ENCODE assay signal across 24 cellular contexts in the genomic region with DNA sequence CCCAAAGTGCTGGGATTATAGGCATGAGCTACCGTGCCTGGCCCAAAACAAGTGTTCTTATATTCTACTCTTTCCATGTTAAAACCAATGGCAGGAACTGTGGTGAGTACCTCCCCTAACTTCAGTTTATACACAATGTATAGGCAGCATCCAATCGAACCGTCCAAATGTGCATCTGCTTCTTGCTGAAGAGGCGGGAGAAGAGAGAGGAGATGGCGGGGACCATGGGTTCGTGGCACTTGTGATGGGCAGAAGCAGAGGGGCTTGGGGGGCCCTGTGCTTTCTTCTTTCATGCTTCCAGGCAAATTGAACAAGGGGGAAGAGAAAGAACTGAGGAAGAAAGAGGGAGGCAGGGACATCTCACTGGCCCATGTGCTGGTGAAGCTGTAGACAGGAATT. TPM values are rescaled to one million over a fixed set of nuclear protein-coding genes. Genes with fewer than 3 reads are reported as not detected.
"Had no signal": no experiment of that assay in that cellular context is flagged by ENCODE, and none has a peak within 500 bp of the region (broad histone marks: within the 10 kb centered on the region; RNA-seq: fewer than 3 reads in every experiment).

No MANE protein-coding gene starts in this region.

- H3K79me2 ChIP-seq: parathyroid adenoma had no signal

- H3K4me3 Mint-ChIP-seq: activated T-cell treated with anti-CD3 and anti-CD28 coated beads, Interleukin-2, amount 50 U/mL, for 24 hours; stimulated activated effector memory CD8-positive, alpha-beta T cell treated with anti-CD3 and anti-CD28 coated beads, Interleukin-12 subunit alpha, Interleukin-12 subunit beta, amount 100 ng/mL, for 72 hours; type B pancreatic cell had no signal

- H3K9ac ChIP-seq: parathyroid adenoma had no signal

- H3K9me3 Mint-ChIP-seq: activated T-cell treated with anti-CD3 and anti-CD28 coated beads, Interleukin-2, amount 50 U/mL, for 24 hours; naive B cell; stimulated activated effector memory CD8-positive, alpha-beta T cell treated with anti-CD3 and anti-CD28 coated beads, Interleukin-12 subunit alpha, Interleukin-12 subunit beta, amount 100 ng/mL, for 72 hours; type B pancreatic cell had no signal

- H3K9me3 ChIP-seq: gastroesophageal sphincter, sigmoid colon, testis had no signal

- H3K4me1 ChIP-seq: parathyroid adenoma had no signal

- H3K27me3 Mint-ChIP-seq: activated T-cell treated with anti-CD3 and anti-CD28 coated beads, Interleukin-2, amount 50 U/mL, for 24 hours had no signal

- H3K36me3 Mint-ChIP-seq: naive B cell, type B pancreatic cell had no signal

- DNase-seq: activated CD4-positive, alpha-beta T cell treated with anti-CD3 and anti-CD28 coated beads for 48 hours; activated CD4-positive, CD25-positive, alpha-beta regulatory T cell; activated CD8-positive, alpha-beta T cell treated with anti-CD3 and anti-CD28 coated beads, Interleukin-2, amount 10 ng/mL, durations not matched to agents 7 days and 5 days; activated effector memory CD4-positive, alpha-beta T cell treated with Interleukin-2 at 50 U/mL for 16 hours; activated naive CD4-positive, alpha-beta T cell treated with anti-CD3 and anti-CD28 coated beads, Interleukin-2, amount 50 U/mL, for 16 hours; activated T-cell treated with anti-CD3 and anti-CD28 coated beads, Interleukin-2, amount 50 U/mL, for 24 hours; dermis blood vessel endothelial cell; effector memory CD4-positive, alpha-beta T cell; heart right ventricle; left ventricle myocardium inferior; naive B cell; sigmoid colon; stimulated activated CD4-positive, alpha-beta T cell treated with anti-CD3 and anti-CD28 coated beads, Interleukin-4, amount 100 ng/mL, for 24 hours; T-helper 1 cell; T-helper 9 cell; testis had no signal

- H3K27me3 ChIP-seq: esophagus muscularis mucosa, gastroesophageal sphincter, sigmoid colon, testis had no signal

- FAIRE-seq: bronchial epithelial cell, endothelial cell of umbilical vein had no signal

- H3K27ac Mint-ChIP-seq: activated CD8-positive, alpha-beta T cell treated with anti-CD3 and anti-CD28 coated beads, Interleukin-2, amount 10 ng/mL, durations not matched to agents 7 days and 5 days; activated T-cell treated with anti-CD3 and anti-CD28 coated beads, Interleukin-2, amount 50 U/mL, for 24 hours had no signal

- H3K27ac ChIP-seq: heart right ventricle, left ventricle myocardium inferior, parathyroid adenoma had no signal

- ATAC-seq: activated CD8-positive, alpha-beta T cell treated with anti-CD3 and anti-CD28 coated beads, Interleukin-2, amount 10 ng/mL, durations not matched to agents 7 days and 5 days; gastroesophageal sphincter; heart right ventricle; stimulated activated effector memory CD8-positive, alpha-beta T cell treated with anti-CD3 and anti-CD28 coated beads, Interleukin-12 subunit alpha, Interleukin-12 subunit beta, amount 100 ng/mL, for 72 hours had no signal

- H3K4me3 ChIP-seq: esophagus muscularis mucosa, gastroesophageal sphincter, heart right ventricle, left ventricle myocardium inferior, sigmoid colon, testis had no signal

- H3K36me3 ChIP-seq: esophagus muscularis mucosa, gastroesophageal sphincter, heart right ventricle, left ventricle myocardium inferior, sigmoid colon had no signal

RNA-seq across cellular contexts. Expression of a gene that starts 56.0 kb away (rescaled TPM):
- total RNA-seq: activated CD8-positive, alpha-beta T cell treated with anti-CD3 and anti-CD28 coated beads, Interleukin-2, amount 10 ng/mL, durations not matched to agents 7 days and 5 days; bronchial epithelial cell; mononuclear cell had no signal
